11 cellular contexts compared by ENCODE assay signal in the genomic region with DNA sequence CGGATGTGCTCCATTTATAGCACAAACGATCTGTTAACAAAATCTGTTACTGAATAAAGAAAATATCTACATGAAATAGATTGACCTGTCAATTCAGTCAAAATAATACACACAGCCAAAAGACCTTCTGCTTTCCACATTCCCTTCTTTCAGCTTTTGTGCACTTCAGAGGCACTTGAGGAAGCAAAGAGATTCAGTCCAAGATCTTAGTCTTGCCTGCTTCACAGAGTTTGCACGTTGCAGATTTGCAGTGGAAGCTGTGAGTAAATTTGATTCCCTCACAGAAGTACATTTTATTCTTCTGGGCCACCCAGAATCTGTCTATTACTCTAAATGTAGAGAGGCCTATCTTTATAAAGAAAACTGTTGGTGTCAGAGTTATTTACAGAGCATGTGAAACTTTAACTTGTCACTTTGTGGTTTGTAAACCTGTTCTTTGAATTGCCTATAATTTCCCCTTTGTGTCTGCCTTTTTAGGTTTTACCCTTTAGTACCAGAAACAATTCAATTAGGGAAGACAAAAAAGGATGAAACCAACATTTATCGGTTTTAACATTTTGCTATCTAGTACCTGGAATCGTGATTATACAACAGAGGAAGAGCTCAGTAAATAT. TPM values are rescaled to one million over a fixed set of nuclear protein-coding genes. Genes with fewer than 3 reads are reported as not detected.
DNase-seq lines count a peak whose midpoint lies in the region; ATAC-seq lines count a peak whose summit lies in the region.
"Had no signal": no experiment of that assay in that cellular context is flagged by ENCODE, and none has a peak within 500 bp of the region (broad histone marks: within the 10 kb centered on the region; RNA-seq: fewer than 3 reads in every experiment).

No MANE protein-coding gene starts in this region.

- no peaks in the 10 kb centered on the region for H3K27me3 Mint-ChIP-seq in activated T-helper 2 cell treated with anti-CD3 and anti-CD28 coated beads, Interferon-gamma antibody, Interleukin-2, Interleukin-4, amounts not matched to agents 10 μg/mL and 5 μg/mL and 100 μg/mL, durations not matched to agents 14 hours and 24 hours and 36 hours (ENCODE audit: low read depth)

- no peaks in the 10 kb centered on the region for H3K27me3 ChIP-seq in BLaER1

- peaks cover 9% of the 10 kb centered on the region; the same call in 1 of the 2 replicates for H3K9me3 ChIP-seq in BLaER1

- H3K36me3 ChIP-seq in BLaER1 = no peaks in the 10 kb centered on the region

- no peaks in the 10 kb centered on the region for H3K9me3 Mint-ChIP-seq in activated T-helper 2 cell treated with anti-CD3 and anti-CD28 coated beads, Interferon-gamma antibody, Interleukin-2, Interleukin-4, amounts not matched to agents 10 μg/mL and 5 μg/mL and 100 μg/mL, durations not matched to agents 14 hours and 24 hours and 36 hours

- H3K9ac ChIP-seq in BLaER1 = no peak overlapping the region

- H3K4me1 ChIP-seq in BLaER1 = peaks cover 67% of the 10 kb centered on the region

- ATAC-seq in GM19328 (IDR thresholded peaks at IDR 0.05; ENCODE audit: unreplicated experiment) = peak; percentile 86
- peak; percentile 88 for ATAC-seq in HG03095 (IDR thresholded peaks at IDR 0.05; ENCODE audit: unreplicated experiment)
- ATAC-seq in left ventricle myocardium superior = no peak

- H3K27ac ChIP-seq in BLaER1 = peak overlapping the region; percentile 39; the same call in 1 of the 2 replicates

- peak overlapping the region; percentile 6 for H3K4me3 Mint-ChIP-seq in activated T-helper 2 cell treated with anti-CD3 and anti-CD28 coated beads, Interferon-gamma antibody, Interleukin-2, Interleukin-4, amounts not matched to agents 10 μg/mL and 5 μg/mL and 100 μg/mL, durations not matched to agents 14 hours and 24 hours and 36 hours (ENCODE audit: low read depth)

- DNase-seq in activated T-helper 2 cell treated with anti-CD3 and anti-CD28 coated beads, Interferon-gamma antibody, Interleukin-2, Interleukin-4, amounts not matched to agents 10 μg/mL and 5 μg/mL and 100 μg/mL, durations not matched to agents 14 hours and 24 hours and 36 hours (ENCODE audit: low spot score) = no peak
- no peak for DNase-seq in ureter (ENCODE audit: low spot score)
- DNase-seq in left ventricle myocardium superior = no peak
- DNase-seq in NCI-H82 treated with DMSO at 0.1 percent for 48 hours (lab: John Stamatoyannopoulos, UW; ENCODE audit: unreplicated experiment) = no peak
- DNase-seq in activated CD8-positive, alpha-beta memory T cell treated with anti-CD3 and anti-CD28 coated beads, Interleukin-2, amount 50 U/mL, for 48 hours = no peak
- DNase-seq: activated naive CD4-positive, alpha-beta T cell treated with anti-CD3 and anti-CD28 coated beads, Interleukin-2, amount 50 U/mL, for 16 hours; kidney glomerular epithelial cell; NCI-H1930 had no signal

- no peaks in the 10 kb centered on the region for H4K20me1 ChIP-seq in BLaER1

- peak overlapping the region; percentile 59 for H3K4me2 ChIP-seq in BLaER1

- H3K36me3 Mint-ChIP-seq in activated T-helper 2 cell treated with anti-CD3 and anti-CD28 coated beads, Interferon-gamma antibody, Interleukin-2, Interleukin-4, amounts not matched to agents 10 μg/mL and 5 μg/mL and 100 μg/mL, durations not matched to agents 14 hours and 24 hours and 36 hours (ENCODE audit: low read depth) = peaks cover 3% of the 10 kb centered on the region

- H3K4me3 ChIP-seq in BLaER1 = no peak overlapping the region

- H3K4me1 Mint-ChIP-seq in activated T-helper 2 cell treated with anti-CD3 and anti-CD28 coated beads, Interferon-gamma antibody, Interleukin-2, Interleukin-4, amounts not matched to agents 10 μg/mL and 5 μg/mL and 100 μg/mL, durations not matched to agents 14 hours and 24 hours and 36 hours (ENCODE audit: low read depth) = peaks cover 40% of the 10 kb centered on the region

- intact Hi-C loops in activated T-helper 2 cell treated with anti-CD3 and anti-CD28 coated beads, Interferon-gamma antibody, Interleukin-2, Interleukin-4, amounts not matched to agents 10 μg/mL and 5 μg/mL and 100 μg/mL, durations not matched to agents 14 hours and 24 hours and 36 hours (cut with micrococcal nuclease) = loop anchor here (1.0 to 2.0 kb wide), 4 partner anchors 8 to 77 kb away; no protein-coding TSS in a partner anchor
- intact Hi-C loops in left ventricle myocardium superior (cut with micrococcal nuclease) = no loop called here

- peak overlapping the region; percentile 78 for H3K27ac Mint-ChIP-seq in activated T-helper 2 cell treated with anti-CD3 and anti-CD28 coated beads, Interferon-gamma antibody, Interleukin-2, Interleukin-4, amounts not matched to agents 10 μg/mL and 5 μg/mL and 100 μg/mL, durations not matched to agents 14 hours and 24 hours and 36 hours

RNA-seq across cellular contexts. Expression of gene SPRY1, which starts 15.5 kb away (rescaled TPM):
- total RNA-seq in activated T-helper 2 cell treated with anti-CD3 and anti-CD28 coated beads, Interferon-gamma antibody, Interleukin-2, Interleukin-4, amounts not matched to agents 10 μg/mL and 5 μg/mL and 100 μg/mL, durations not matched to agents 14 hours and 24 hours and 36 hours = 59.1 and 61.8 TPM in 2 replicates
- total RNA-seq in ureter = 197 TPM
- total RNA-seq in left ventricle myocardium superior = 45.8 TPM
